In the genomic region with DNA sequence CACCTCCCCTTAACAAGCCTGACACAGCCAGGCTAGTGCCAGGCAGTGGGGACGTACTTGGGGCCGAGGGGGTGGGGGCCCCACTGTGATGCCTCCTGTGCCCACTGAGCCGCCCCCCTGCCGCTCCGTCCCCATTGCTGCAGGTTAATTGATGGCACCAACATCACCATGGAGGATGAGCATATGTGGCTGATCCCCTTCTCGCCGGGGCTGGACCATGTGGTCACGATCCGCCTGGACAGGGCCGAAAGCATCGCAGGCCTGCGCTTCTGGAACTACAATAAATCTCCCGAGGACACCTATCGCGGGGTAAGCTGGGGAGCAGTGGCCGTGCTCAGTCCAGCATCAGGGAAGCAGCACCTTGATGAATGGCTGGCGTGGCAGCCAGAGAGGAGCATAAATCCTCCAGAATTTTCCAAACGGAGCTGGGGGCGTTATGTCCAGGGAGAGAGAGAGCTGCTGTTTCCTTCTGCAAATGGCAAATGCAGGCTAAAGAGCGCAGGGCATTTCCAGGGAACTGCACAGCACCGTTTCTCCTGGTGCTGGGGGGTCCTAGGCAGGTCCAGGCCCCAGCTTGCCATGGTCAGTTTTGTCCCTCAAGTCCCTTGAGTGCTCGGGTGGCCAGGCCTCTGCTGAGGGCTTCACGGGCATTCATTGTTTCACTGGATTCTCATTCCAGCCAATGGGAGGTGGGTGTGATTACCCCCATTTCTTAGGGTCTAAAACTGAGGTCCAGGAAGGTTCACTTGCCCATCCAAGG, we compare ENCODE assay signal across 24 cellular contexts.
"Had no signal": no experiment of that assay in that cellular context is flagged by ENCODE, and none has a peak within 500 bp of the region (broad histone marks: within the 10 kb centered on the region; RNA-seq: fewer than 3 reads in every experiment).

No MANE protein-coding gene starts in this region.

- H3K4me3 ChIP-seq: MG63 had no signal

- H3K4me2 ChIP-seq: SK-N-SH had no signal

- H3K9ac ChIP-seq: SK-N-SH had no signal

- H3K27me3 ChIP-seq: MG63 had no signal

- H3K9me3 ChIP-seq: SK-N-SH had no signal

- DNase-seq: IMR-90, Karpas-422, KG1, MG63, NCI-H1092, NCI-H1105 treated with DMSO at 0.1 percent for 48 hours, NCI-H1417 treated with DMSO at 0.1 percent for 48 hours, NCI-H146, NCI-H1694 treated with DMSO at 0.1 percent for 48 hours, NCI-H1930, NCI-H2081, NCI-H2107, NCI-H2171, NCI-H226, NCI-H446, NCI-H510A, NCI-H524 treated with DMSO at 0.1 percent for 48 hours, NCI-H69, NCI-H774, Right ventricle myocardium superior, RPMI8226, SK-N-SH, SW 1271 had no signal

- ATAC-seq: HepG2 had no signal
